In genomic region chr5:149788964-149789363, GRCh38 we compare ENCODE assay signal across 8 cellular contexts.
"Had no signal": no experiment of that assay in that cellular context is flagged by ENCODE, and none has a peak within 500 bp of the region (broad histone marks: within the 10 kb centered on the region; RNA-seq: fewer than 3 reads in every experiment).

No MANE protein-coding gene starts in this region.

- H3K9ac ChIP-seq: GM23248 had no signal

- H3K36me3 ChIP-seq: HAP-1 had no signal

- H3K9me3 ChIP-seq: HAP-1 had no signal

- ATAC-seq: HCT116, HepG2 had no signal

- FAIRE-seq: HepG2 had no signal

- DNase-seq: GM23248, GOT3, H7, KG1 had no signal

- H3K27ac ChIP-seq: GM23248, HL-60 had no signal

- H3K4me3 ChIP-seq: GM23248, HAP-1 had no signal

- H2AFZ ChIP-seq: GM23248 had no signal
